In the genomic region with DNA sequence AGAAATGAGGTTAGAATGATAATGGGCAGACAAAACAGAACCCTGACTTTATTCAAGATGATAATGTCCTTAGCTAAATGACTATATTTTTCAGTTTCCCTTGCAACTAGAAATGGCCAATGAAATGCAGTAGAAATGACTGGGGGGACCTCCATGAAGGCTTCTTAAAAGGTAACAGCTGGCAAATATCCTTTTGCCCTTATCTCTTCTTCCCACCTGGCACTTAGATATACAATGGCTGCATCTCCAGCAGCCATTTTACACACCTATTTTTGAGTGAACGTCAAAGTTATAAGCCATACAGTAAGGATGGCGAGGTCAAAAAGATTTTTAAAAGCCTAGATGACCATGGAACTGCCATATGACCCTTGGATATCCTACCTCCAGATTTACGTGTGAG, we compare ENCODE assay signal across 25 cellular contexts. TPM values are rescaled to one million over a fixed set of nuclear protein-coding genes. Genes with fewer than 3 reads are reported as not detected.
DNase-seq lines count a peak whose midpoint lies in the region; ATAC-seq, FAIRE-seq and TF ChIP-seq lines count a peak whose summit lies in the region.
"Had no signal": no experiment of that assay in that cellular context is flagged by ENCODE, and none has a peak within 500 bp of the region (broad histone marks: within the 10 kb centered on the region; RNA-seq: fewer than 3 reads in every experiment).

No MANE protein-coding gene starts in this region.

- TF ChIP-seq POLR2A in HepG2 (IDR thresholded peaks at IDR 0.05; ENCODE audit: insufficient read depth in 1 of 2, low read depth in 2 of 2, low read length in 2 of 2) (no peak), right lobe of liver (IDR thresholded peaks at IDR 0.05) (no peak), erythroblast (IDR thresholded peaks at IDR 0.05; ENCODE audit: low read length) (no peak)

- H3K27ac ChIP-seq in HepG2 (ENCODE audit: extremely low read length, insufficient read depth, low read length) (no peak overlapping the region), right lobe of liver (no peak overlapping the region), RWPE1 (no peak overlapping the region)
- H3K27ac ChIP-seq: A549; BLaER1 treated with 17β-estradiol and CSF1 and Interleukin-3, amounts not matched to agents 10 nM and 100 nM; GM23248 had no signal

- H3K36me3 Mint-ChIP-seq in WTC11, result no peaks in the 10 kb centered on the region

- H3K4me3 ChIP-seq in HepG2 (replicated peaks in 1 of 3; ENCODE audit: insufficient read depth in 1 of 3, low read depth in 2 of 3, low read length in 3 of 3) (no peak overlapping the region), right lobe of liver (no peak overlapping the region)
- H3K4me3 ChIP-seq: A549; BLaER1 treated with 17β-estradiol and CSF1 and Interleukin-3, amounts not matched to agents 10 nM and 100 nM; GM12878; GM23248; HAP-1 had no signal

- H3K27me3 Mint-ChIP-seq in WTC11 (ENCODE audit: low read depth), result no peaks in the 10 kb centered on the region
- H3K27me3 Mint-ChIP-seq: CD4-positive, alpha-beta T cell; CD8-positive, alpha-beta memory T cell had no signal

- intact Hi-C loops in HepG2 (cut with micrococcal nuclease; ENCODE audit: unreplicated experiment), result no loop called here
- intact Hi-C loops in right lobe of liver (cut with DNase I), result no loop called here

- peaks cover 8% of the 10 kb centered on the region for H3K9me3 Mint-ChIP-seq in WTC11
- H3K9me3 Mint-ChIP-seq: CD4-positive, alpha-beta T cell; CD8-positive, alpha-beta memory T cell; HFFc6 had no signal

- no peak for ATAC-seq in HepG2
- ATAC-seq in right lobe of liver, result no peak
- no peak for ATAC-seq in WTC11
- no peak for ATAC-seq in HG02970 (IDR thresholded peaks at IDR 0.05; ENCODE audit: low FRiP score, unreplicated experiment)
- no peak for ATAC-seq in HG02870 (IDR thresholded peaks at IDR 0.05; ENCODE audit: unreplicated experiment)
- ATAC-seq: A549, GM12878 had no signal

- H3K4me1 ChIP-seq in HepG2 (ENCODE audit: insufficient read depth, low read length) (peaks cover 45% of the 10 kb centered on the region), right lobe of liver (peaks cover 0 to 35% (median 17%) of the 10 kb centered on the region in 4 donors)

- no peaks in the 10 kb centered on the region for H3K27me3 ChIP-seq in HepG2 (ENCODE audit: control insufficient read depth in 1 of 2, insufficient read depth in 2 of 2, low read length in 2 of 2)
- no peaks in the 10 kb centered on the region for H3K27me3 ChIP-seq in right lobe of liver
- H3K27me3 ChIP-seq: BE2C; BLaER1 treated with 17β-estradiol and CSF1 and Interleukin-3, amounts not matched to agents 10 nM and 100 nM had no signal

- CTCF ChIA-PET in HepG2 (lab: Yijun Ruan, JAX; ENCODE audit: low intra/inter-chr PET ratio, low total read pairs) (no interaction called here), WTC11 (lab: Charles Lee) (no interaction called here), RWPE1 (lab: Yijun Ruan, JAX) (no interaction called here)

- no peak overlapping the region for H2AFZ ChIP-seq in HepG2 (ENCODE audit: low read length)
- H2AFZ ChIP-seq: GM23248 had no signal

- WGBS in HepG2 (ENCODE audit: low lambda C conversion rate), result 96% methylated on average over 3 of the region's 3 CpGs
- WGBS in right lobe of liver (ENCODE audit: insufficient coverage, low coverage, low lambda C conversion rate, missing lambda C conversion rate), result 97% methylated on average over 3 of the region's 3 CpGs

- in situ Hi-C loops in HepG2 (cut with HindIII; ENCODE audit: extremely low pct_ligation_motif_present, low pct_unique_long_range_greater_than_20kb), result no loop called here

- TF ChIP-seq EP300 in HepG2 (IDR thresholded peaks at IDR 0.05; ENCODE audit: low read depth in 2 of 2, low read length in 2 of 2), result no peak
- no peak for TF ChIP-seq EP300 in HepG2 (CRISPR knock-in tag; IDR thresholded peaks at IDR 0.05; ENCODE audit: borderline replicate concordance)

- H3K27ac Mint-ChIP-seq in WTC11, result 0 out of 2 replicates have a peak overlapping the region, but pooled peaks have one; percentile 39
- H3K27ac Mint-ChIP-seq: CD4-positive, alpha-beta T cell; CD8-positive, alpha-beta memory T cell; HFFc6 had no signal

- peaks cover 23% of the 10 kb centered on the region; the same call in 1 of the 2 replicates for H4K20me1 ChIP-seq in HepG2 (ENCODE audit: insufficient read depth, low read length)

- no peak for FAIRE-seq in HepG2 (lab: Jason Lieb, UNC)
- FAIRE-seq: A549, D721Med, GM12878, GM19239 had no signal

- BruUV-seq in HepG2 (replicated peaks; lab: Mats Ljungman, UMichigan), result no TSS peak

- H3K4me1 Mint-ChIP-seq in WTC11, result peaks cover 43% of the 10 kb centered on the region

- H3K9ac ChIP-seq in HepG2 (ENCODE audit: insufficient read depth, low read depth, low read length), result no peak overlapping the region
- H3K9ac ChIP-seq: BLaER1 treated with 17β-estradiol and CSF1 and Interleukin-3, amounts not matched to agents 10 nM and 100 nM; GM23248 had no signal

- POLR2A ChIA-PET in HepG2 (lab: Yijun Ruan, JAX), result no interaction called here
- POLR2A ChIA-PET in WTC11 (lab: Charles Lee), result no interaction called here
- POLR2A ChIA-PET in RWPE1 (lab: Yijun Ruan, JAX; ENCODE audit: low non-redundant PET), result no interaction called here

- no peak overlapping the region for H3K4me2 ChIP-seq in HepG2 (ENCODE audit: low read depth, low read length)
- H3K4me2 ChIP-seq: A549; BLaER1 treated with 17β-estradiol and CSF1 and Interleukin-3, amounts not matched to agents 10 nM and 100 nM had no signal

- no peak overlapping the region for H3K4me3 Mint-ChIP-seq in WTC11
- H3K4me3 Mint-ChIP-seq: CD14-positive monocyte; CD4-positive, alpha-beta T cell; CD8-positive, alpha-beta memory T cell; HFFc6 had no signal

- DNase-seq in HepG2 (ENCODE audit: low spot score) (no peak), right lobe of liver (no peak), WTC11 (ENCODE audit: low spot score) (no peak), erythroblast (lab: John Stamatoyannopoulos, UW) (peak; percentile 53 to 75), RWPE1 (ENCODE audit: low spot score) (no peak)
- DNase-seq: 8988T; ACHN; AML-193; BE2C; CD4-positive, alpha-beta T cell; CD8-positive, alpha-beta memory T cell; DMS79; EL; GDM1; GM23248; HFFc6 had no signal

- TF ChIP-seq CTCF in HepG2 (CRISPR knock-in tag; IDR thresholded peaks at IDR 0.05) (no peak), right lobe of liver (IDR thresholded peaks at IDR 0.05) (no peak), WTC11 (IDR thresholded peaks at IDR 0.05) (no peak), RWPE1 (conservative IDR thresholded peaks at IDR 0.05; ENCODE audit: low read depth) (no peak)

- peaks cover 24% of the 10 kb centered on the region for H3K79me2 ChIP-seq in HepG2 (ENCODE audit: insufficient read depth, low read length)

- no peaks in the 10 kb centered on the region for H3K9me3 ChIP-seq in HepG2 (ENCODE audit: low read length)
- no peaks in the 10 kb centered on the region for H3K9me3 ChIP-seq in right lobe of liver
- H3K9me3 ChIP-seq: A549, BE2C, HAP-1 had no signal

- H3K36me3 ChIP-seq in HepG2 (replicated peaks in 1 of 2; ENCODE audit: control insufficient read depth in 1 of 2, insufficient read depth in 2 of 2, low read length in 2 of 2), result no peaks in the 10 kb centered on the region
- H3K36me3 ChIP-seq in right lobe of liver, result no peaks in the 10 kb centered on the region
- H3K36me3 ChIP-seq: BE2C, HAP-1 had no signal

- no peak for TF ChIP-seq RAD21 in HepG2 (CRISPR knock-in tag; IDR thresholded peaks at IDR 0.05)

TF ChIP-seq in HepG2, 621 proteins besides CTCF, POLR2A, EP300 and RAD21:
- TF ChIP-seq ZFP82 (CRISPR knock-in tag; IDR thresholded peaks at IDR 0.05; ENCODE audit: borderline replicate concordance) (no peak), TCF7L2 (IDR thresholded peaks at IDR 0.05; ENCODE audit: low read depth, low read length) (0 out of 2 replicates have a peak, but pooled peaks have one; percentile 21)

TF ChIP-seq in WTC11, 78 proteins besides CTCF, POLR2A, EP300 and RAD21 (continues in another document):
- TF ChIP-seq ESRRA (CRISPR knock-in tag; IDR thresholded peaks at IDR 0.05; ENCODE audit: borderline replicate concordance) (no peak), OVOL2 (CRISPR knock-in tag; IDR thresholded peaks at IDR 0.05; ENCODE audit: borderline replicate concordance) (no peak), ZNF396 (CRISPR knock-in tag; IDR thresholded peaks at IDR 0.05; ENCODE audit: borderline replicate concordance) (no peak), EMX1 (CRISPR knock-in tag; IDR thresholded peaks at IDR 0.05) (no peak)

RNA-seq across cellular contexts. Expression of gene USP32, which starts 39.9 kb away (rescaled TPM):
- total RNA-seq in HepG2 (2016; rRNA removed; fragmentation: Illumina TruSeq; extraction: Trizol) (39.9 and 52.9 TPM in 2 replicates), right lobe of liver (10 to 100 TPM; 24.8 to 44.2 (median 33.5) TPM), WTC11 (2021) (91.7 to 103 TPM (median 96.1 TPM) in 3 replicates)
- 12.8 and 14.5 TPM in 2 replicates for total RNA-seq in HepG2 (2016; cell fraction: cytosol; rRNA removed; fragmentation: Illumina TruSeq; extraction: Trizol; ENCODE audit: low read depth)
- total RNA-seq in HepG2 (2016; cell fraction: insoluble cytoplasmic fraction; rRNA removed; fragmentation: Illumina TruSeq; extraction: Trizol), result 40.0 and 51.5 TPM in 2 replicates
- 25.1 and 28.6 TPM in 2 replicates for total RNA-seq in HepG2 (2016; cell fraction: membrane; rRNA removed; fragmentation: Illumina TruSeq; extraction: Trizol)
- 40.8 and 45.7 TPM in 2 replicates for total RNA-seq in HepG2 (2016; cell fraction: nucleus; rRNA removed; fragmentation: Illumina TruSeq; extraction: Trizol)
- 24.9 and 25.6 TPM in 2 replicates for polyA plus RNA-seq in HepG2 (2011; rRNA removed)
- polyA plus RNA-seq in HepG2 (2011; cell fraction: cytosol; rRNA removed), result 11.6 and 17.6 TPM in 2 replicates
- 13.1 and 18.9 TPM in 2 replicates for polyA plus RNA-seq in HepG2 (2011; cell fraction: nucleus; rRNA removed)
- 23.3 and 24.2 TPM in 2 replicates for polyA plus RNA-seq in HepG2 (2012)
- 1.5 and 1.6 TPM in 2 replicates for polyA plus RNA-seq in HepG2 (2016; cell fraction: cytosol; fragmentation: Illumina TruSeq; extraction: Trizol; ENCODE audit: low read depth)
- polyA plus RNA-seq in HepG2 (2016; cell fraction: insoluble cytoplasmic fraction; fragmentation: Illumina TruSeq; extraction: Trizol; ENCODE audit: low read depth), result 33.3 and 35.1 TPM in 2 replicates
- polyA plus RNA-seq in HepG2 (2016; cell fraction: membrane; fragmentation: Illumina TruSeq; extraction: Trizol; ENCODE audit: low read depth), result 7.6 and 9.5 TPM in 2 replicates
- 26.1 and 32.2 TPM in 2 replicates for polyA plus RNA-seq in HepG2 (2016; cell fraction: nucleus; fragmentation: Illumina TruSeq; extraction: Trizol; ENCODE audit: insufficient read depth, low read depth)
- 27.9 and 28.2 TPM in 2 replicates for polyA minus RNA-seq in HepG2 (2011; rRNA and poly(A)+ RNA removed; ENCODE audit: low replicate concordance)
- polyA minus RNA-seq in HepG2 (2011; cell fraction: cytosol; rRNA and poly(A)+ RNA removed), result 23.9 and 34.8 TPM in 2 replicates
- 57.9 and 63.0 TPM in 2 replicates for polyA minus RNA-seq in HepG2 (2011; cell fraction: nucleus; rRNA and poly(A)+ RNA removed)

Comparison
In these comparisons a context has a peak if more than half of its experiments do, and no peak if none do; other contexts are left out.
1. DNase-seq: peak in erythroblast (2 of 2); none in HepG2 (single experiment), right lobe of liver (0 of 3), WTC11 (single experiment) and RWPE1 (single experiment).